ENCODE assay signal across 1 cellular context in genomic region chr1:77388655-77389054, GRCh38.
TF ChIP-seq lines count a peak whose summit lies in the region.

No MANE protein-coding gene starts in this region.

TF ChIP-seq in GM23338, 12 proteins besides CTCF, POLR2A, EP300 and RAD21 (continued from another document):
- no peak for TF ChIP-seq ETS1 (IDR thresholded peaks at IDR 0.05)
